Comparison of ENCODE assay signal across 12 cellular contexts in genomic region chr15:84929795-84930371, GRCh38. TPM values are rescaled to one million over a fixed set of nuclear protein-coding genes. Genes with fewer than 3 reads are reported as not detected.
DNase-seq lines count a peak whose midpoint lies in the region; ATAC-seq, FAIRE-seq and TF ChIP-seq lines count a peak whose summit lies in the region.
"Had no signal": no experiment of that assay in that cellular context is flagged by ENCODE, and none has a peak within 500 bp of the region (broad histone marks: within the 10 kb centered on the region; RNA-seq: fewer than 3 reads in every experiment).

No MANE protein-coding gene starts in this region.

- no peak for TF ChIP-seq EP300 in GM12878 (IDR thresholded peaks at IDR 0.05; ENCODE audit: borderline replicate concordance in 1 of 2, control insufficient read depth in 1 of 2, low read depth in 2 of 2, low read length in 2 of 2)

- no peak overlapping the region for H2BK20ac ChIP-seq in IMR-90 (ENCODE audit: low read depth, low read length)

- H3K4me3 ChIP-seq in BLaER1 treated with 17β-estradiol and CSF1 and Interleukin-3, amounts not matched to agents 10 nM and 100 nM: no peak overlapping the region
- H3K4me3 ChIP-seq in IMR-90 (ENCODE audit: insufficient read depth, low read depth, low read length) (no peak overlapping the region), GM12878 (no peak overlapping the region), lung (no peak overlapping the region), tibial artery (no peak overlapping the region)
- H3K4me3 ChIP-seq: right atrium auricular region had no signal

- WGBS in IMR-90 (ENCODE audit: extremely low coverage in 2 of 2, insufficient read length in 1 of 2), 2 experiments: 100% methylated on average over 2 of the region's 3 CpGs; no CpG with 5 or more reads in 1 of the 2 experiments
- WGBS in GM12878 (ENCODE audit: insufficient coverage, insufficient replicate concordance, low lambda C conversion rate, missing lambda C conversion rate): 15% methylated on average over 3 of the region's 3 CpGs
- 68 to 72% methylated on average over 3 of the region's 3 CpGs for WGBS in lung, 2 donors

- no peak overlapping the region for H2BK5ac ChIP-seq in IMR-90 (ENCODE audit: low read depth, low read length, poor library complexity, severe bottlenecking)

- no peak for FAIRE-seq in GM12878 (lab: Jason Lieb, UNC)

- H3K9ac ChIP-seq in BLaER1 treated with 17β-estradiol and CSF1 and Interleukin-3, amounts not matched to agents 10 nM and 100 nM: peak overlapping the region in 4 of 11 experiments; percentile 8 to 52 (median 30); a peak in 7 of 22 replicates
- H3K9ac ChIP-seq in IMR-90 (ENCODE audit: low read depth, low read length): no peak overlapping the region
- no peak overlapping the region for H3K9ac ChIP-seq in GM12878 (ENCODE audit: control insufficient read depth, insufficient read depth, low read length)

- H4K91ac ChIP-seq in IMR-90 (ENCODE audit: insufficient read depth, low read depth, low read length): no peak overlapping the region; the same call in 1 of the 2 replicates

- H3K79me1 ChIP-seq in IMR-90 (ENCODE audit: low read depth in 1 of 2, low read length in 2 of 2): no peaks in the 10 kb centered on the region

- peak overlapping the region in 7 of 11 experiments; percentile 0 to 69 (median 45); a peak in 9 of 22 replicates for H3K27ac ChIP-seq in BLaER1 treated with 17β-estradiol and CSF1 and Interleukin-3, amounts not matched to agents 10 nM and 100 nM
- no peak overlapping the region for H3K27ac ChIP-seq in IMR-90 (ENCODE audit: insufficient read depth, low read length)
- no peak overlapping the region for H3K27ac ChIP-seq in GM12878 (ENCODE audit: control insufficient read depth, insufficient read depth)
- H3K27ac ChIP-seq in lung (ENCODE audit: low read depth in 1 of 2, low read length in 1 of 2): no peak overlapping the region
- H3K27ac ChIP-seq in tibial artery: no peak overlapping the region
- H3K27ac ChIP-seq: right atrium auricular region had no signal

- no peak overlapping the region for H2BK120ac ChIP-seq in IMR-90 (ENCODE audit: low read depth, low read length)

- no peak overlapping the region; the same call in 1 of the 2 replicates for H3K14ac ChIP-seq in IMR-90 (replicated peaks; ENCODE audit: low read depth, low read length)

- no peak overlapping the region for H3K23ac ChIP-seq in IMR-90 (ENCODE audit: low read depth, low read length)

- CTCF ChIA-PET in IMR-90 (lab: Yijun Ruan, JAX): interaction anchor here (2.5 kb wide), 1 partner anchor 331 kb away, joined by 10 read pairs; no protein-coding TSS in a partner anchor
- CTCF ChIA-PET in GM12878 (lab: Yijun Ruan, JAX): interaction anchor here (0.9 to 4.4 kb wide), 7 partner anchors 47 to 343 kb away, joined by 3 to 26 read pairs (median 7); partner anchors contain the start of gene WDR73

- TF ChIP-seq RAD21 in IMR-90 (IDR thresholded peaks at IDR 0.05; ENCODE audit: low read length) (no peak), GM12878 (IDR thresholded peaks at IDR 0.05; ENCODE audit: insufficient read depth, low read depth, low read length) (no peak)

- no peak overlapping the region for H4K8ac ChIP-seq in IMR-90 (ENCODE audit: low read depth in 2 of 2, low read length in 2 of 2)

- no peak overlapping the region for H4K5ac ChIP-seq in IMR-90 (ENCODE audit: low read depth, low read length)

- no peaks in the 10 kb centered on the region for H3K79me2 ChIP-seq in GM12878 (ENCODE audit: control insufficient read depth, insufficient read depth, low read length)

- no peak overlapping the region for H2AK5ac ChIP-seq in IMR-90 (ENCODE audit: low read depth, low read length)

- H3K4ac ChIP-seq in IMR-90 (ENCODE audit: low read depth, low read length): no peak overlapping the region

- intact Hi-C loops in IMR-90 (cut with micrococcal nuclease) (loop anchor here (10.0 kb wide), 1 partner anchor 185 kb away; the partner anchor contains the start of gene ZNF592), GM12878 (cut with micrococcal nuclease; ENCODE audit: unreplicated experiment) (loop anchor here (5.0 kb wide), 1 partner anchor 83 kb away; no protein-coding TSS in a partner anchor), tibial artery (cut with DNase I; ENCODE audit: low total_unique reads) (loop anchor here (5.0 to 10.0 kb wide), 2 partner anchors 273 to 345 kb away; partner anchors contain the start of gene NMB)

- no peak overlapping the region for H3K18ac ChIP-seq in IMR-90 (ENCODE audit: low read depth, low read length)

- no peak overlapping the region for H3K56ac ChIP-seq in IMR-90 (ENCODE audit: extremely low read depth, insufficient read depth, low read length)

- H3K9me3 ChIP-seq in BLaER1 treated with 17β-estradiol and CSF1 and Interleukin-3, amounts not matched to agents 10 nM and 100 nM (replicated peaks in 1 of 11): no peaks in the 10 kb centered on the region
- H3K9me3 ChIP-seq in IMR-90 (ENCODE audit: control insufficient read depth, insufficient read depth, low read length): no peaks in the 10 kb centered on the region
- no peaks in the 10 kb centered on the region for H3K9me3 ChIP-seq in GM12878 (replicated peaks; ENCODE audit: control insufficient read depth, insufficient read depth, low read length)
- H3K9me3 ChIP-seq in lung (ENCODE audit: control insufficient read depth in 2 of 2, insufficient read depth in 1 of 2, low read length in 1 of 2): peaks cover 0 to 2% of the 10 kb centered on the region in 2 donors
- no peaks in the 10 kb centered on the region for H3K9me3 ChIP-seq in tibial artery
- H3K9me3 ChIP-seq: right atrium auricular region had no signal

- SMC1A ChIA-PET in GM12878 (lab: Charles Lee; ENCODE audit: uncharacterized antibody, unreplicated experiment): interaction anchor here (2.1 kb wide), 1 partner anchor 117 kb away, joined by 7 read pairs; no protein-coding TSS in a partner anchor

- no peaks in the 10 kb centered on the region for H4K20me1 ChIP-seq in BLaER1 treated with 17β-estradiol and CSF1 and Interleukin-3, amounts not matched to agents 10 nM and 100 nM
- no peaks in the 10 kb centered on the region for H4K20me1 ChIP-seq in IMR-90 (ENCODE audit: insufficient read depth, low read length)
- H4K20me1 ChIP-seq in GM12878 (ENCODE audit: control insufficient read depth, insufficient read depth): no peaks in the 10 kb centered on the region

- no peaks in the 10 kb centered on the region for H3K36me3 ChIP-seq in BLaER1 treated with 17β-estradiol and CSF1 and Interleukin-3, amounts not matched to agents 10 nM and 100 nM
- H3K36me3 ChIP-seq in IMR-90 (ENCODE audit: control insufficient read depth, insufficient read depth, low read length) (no peaks in the 10 kb centered on the region), GM12878 (ENCODE audit: control insufficient read depth in 2 of 2, insufficient read depth in 2 of 2, low read length in 1 of 2) (no peaks in the 10 kb centered on the region), lung (ENCODE audit: control insufficient read depth in 2 of 2, insufficient read depth in 2 of 2, low read length in 2 of 2) (no peaks in the 10 kb centered on the region), tibial artery (no peaks in the 10 kb centered on the region)
- H3K36me3 ChIP-seq: right atrium auricular region had no signal

- no peak overlapping the region for H2AFZ ChIP-seq in IMR-90 (replicated peaks; ENCODE audit: low read length, poor library complexity)
- no peak overlapping the region for H2AFZ ChIP-seq in GM12878 (ENCODE audit: control insufficient read depth, low read depth, low read length)

- H2AK9ac ChIP-seq in IMR-90 (replicated peaks; ENCODE audit: low read depth, low read length, poor library complexity): no peak overlapping the region

- in situ Hi-C loops in IMR-90 (cut with MboI; ENCODE audit: low sequenced_read_pairs): loop anchor here (5.0 kb wide), 1 partner anchor 343 kb away; no protein-coding TSS in a partner anchor
- in situ Hi-C loops in GM12878 (cut with MboI): loop anchor here (5.0 kb wide), 1 partner anchor 338 kb away; no protein-coding TSS in a partner anchor

- peaks cover 21 to 37% (median 30%) of the 10 kb centered on the region in 10 experiments for H3K4me1 ChIP-seq in BLaER1 treated with 17β-estradiol and CSF1 and Interleukin-3, amounts not matched to agents 10 nM and 100 nM
- H3K4me1 ChIP-seq in IMR-90 (ENCODE audit: control insufficient read depth, insufficient read depth, low read length) (peaks cover 2% of the 10 kb centered on the region), GM12878 (ENCODE audit: control insufficient read depth, insufficient read depth, low read length) (no peaks in the 10 kb centered on the region), lung (ENCODE audit: control insufficient read depth in 2 of 2, insufficient read depth in 2 of 2, low read length in 2 of 2) (peaks cover 0 to 1% of the 10 kb centered on the region in 2 donors), tibial artery (peaks cover 0 to 19% (median 11%) of the 10 kb centered on the region in 4 donors)

- H3K4me2 ChIP-seq in BLaER1 treated with 17β-estradiol and CSF1 and Interleukin-3, amounts not matched to agents 10 nM and 100 nM: peak overlapping the region; percentile 10 to 78 (median 68)
- H3K4me2 ChIP-seq in IMR-90 (ENCODE audit: low read depth, low read length) (no peak overlapping the region), GM12878 (ENCODE audit: control insufficient read depth, insufficient read depth) (no peak overlapping the region)

- BruUV-seq in IMR-90 (replicated peaks; lab: Mats Ljungman, UMichigan) (no TSS peak), GM12878 (replicated peaks; lab: Mats Ljungman, UMichigan) (no TSS peak)

- DNase-seq in IMR-90: peak; percentile 72
- no peak for DNase-seq in GM12878 (ENCODE audit: low read depth, low spot score)
- DNase-seq in lung (ENCODE audit: low spot score): no peak
- DNase-seq in tibial artery: no peak
- no peak for DNase-seq in GM10266 (ENCODE audit: extremely low spot score)
- DNase-seq: activated gamma-delta T cell treated with Interleukin-2 at 50 U/mL for 16 hours had no signal

- no peak for TF ChIP-seq CTCF in IMR-90 (conservative IDR thresholded peaks at IDR 0.05; ENCODE audit: low read depth, low read length)
- TF ChIP-seq CTCF in GM12878 (IDR thresholded peaks at IDR 0.05 in 2 of 3, conservative IDR thresholded peaks at IDR 0.05 in 1 of 3; ENCODE audit: control insufficient read depth in 2 of 3, extremely low read depth in 1 of 3, insufficient read depth in 1 of 3, low read depth in 3 of 3, low read length in 3 of 3): no peak
- no peak for TF ChIP-seq CTCF in lung (IDR thresholded peaks at IDR 0.05; ENCODE audit: control extremely low read depth, extremely low read depth)
- TF ChIP-seq CTCF in tibial artery (IDR thresholded peaks at IDR 0.05): no peak
- TF ChIP-seq CTCF in GM10266 (IDR thresholded peaks at IDR 0.05; ENCODE audit: control insufficient read depth, insufficient read depth, low read depth, missing control alignments): no peak

- TF ChIP-seq POLR2A in IMR-90 (IDR thresholded peaks at IDR 0.05; ENCODE audit: low read depth, low read length): no peak
- TF ChIP-seq POLR2A in GM12878 (IDR thresholded peaks at IDR 0.05; ENCODE audit: low read depth, low read length): no peak

- ATAC-seq in IMR-90 (ENCODE audit: low read depth) (no peak), GM12878 (no peak), lung (ENCODE audit: insufficient read depth, low FRiP score) (peak; percentile 21), HG03354 (IDR thresholded peaks at IDR 0.05; ENCODE audit: poor library complexity, severe bottlenecking, unreplicated experiment) (no peak), HG03432 (IDR thresholded peaks at IDR 0.05; ENCODE audit: unreplicated experiment) (no peak)

- POLR2A ChIA-PET in IMR-90 (lab: Charles Lee; ENCODE audit: unreplicated experiment): no interaction called here
- POLR2A ChIA-PET in GM12878 (lab: Charles Lee): no interaction called here

- dilution Hi-C loops in IMR-90 (cut with HindIII; ENCODE audit: low sequenced_read_pairs, unreplicated experiment): no loop called here

- peaks cover 4% of the 10 kb centered on the region; the same call in 1 of the 2 replicates for H3K9me1 ChIP-seq in IMR-90 (ENCODE audit: insufficient read depth, low read length)

- no peaks in the 10 kb centered on the region for H3K27me3 ChIP-seq in BLaER1 treated with 17β-estradiol and CSF1 and Interleukin-3, amounts not matched to agents 10 nM and 100 nM
- H3K27me3 ChIP-seq in IMR-90 (ENCODE audit: control insufficient read depth, insufficient read depth, low read length) (no peaks in the 10 kb centered on the region), GM12878 (replicated peaks in 1 of 2; ENCODE audit: control insufficient read depth in 2 of 2, insufficient read depth in 2 of 2, low read length in 1 of 2) (no peaks in the 10 kb centered on the region), lung (ENCODE audit: control insufficient read depth, insufficient read depth) (no peaks in the 10 kb centered on the region), tibial artery (no peaks in the 10 kb centered on the region)
- H3K27me3 ChIP-seq: right atrium auricular region had no signal

- H2BK15ac ChIP-seq in IMR-90 (ENCODE audit: low read depth, low read length): no peak overlapping the region

- RAD21 ChIA-PET in GM12878 (lab: Charles Lee; ENCODE audit: unreplicated experiment): interaction anchor here (0.6 kb wide), 1 partner anchor 100 kb away, joined by 3 read pairs; no protein-coding TSS in a partner anchor

RNA-seq across cellular contexts. Expression of gene SLC28A1, which starts 45.4 kb away (rescaled TPM):
- not detected in 2 replicates for total RNA-seq in IMR-90 (2012; rRNA removed)
- polyA plus RNA-seq in IMR-90 (2012; rRNA removed): not detected in 2 replicates
- polyA plus RNA-seq in IMR-90 (2012; cell fraction: cytosol; rRNA removed): 0.01 TPM in 1 of 2 replicates, not detected in the other
- polyA plus RNA-seq in IMR-90 (2012; cell fraction: nucleus; rRNA removed; ENCODE audit: low replicate concordance): not detected in 2 replicates
- not detected in 2 replicates for total RNA-seq in GM12878 (2013; cell fraction: nucleolus; rRNA removed)
- not detected in 2 replicates for total RNA-seq in GM12878 (2014; rRNA removed)
- total RNA-seq in GM12878 (2014; rRNA removed; fragmentation: Illumina TruSeq; extraction: Trizol): not detected in 2 replicates
- not detected in 2 replicates for total RNA-seq in GM12878 (2021)
- polyA plus RNA-seq in GM12878 (2011; ENCODE audit: low read depth): not detected
- not detected in 2 replicates for polyA plus RNA-seq in GM12878 (2011; rRNA removed)
- polyA plus RNA-seq in GM12878 (2011; cell fraction: cytosol; rRNA removed): 0.03 and 0.10 TPM in 2 replicates
- polyA plus RNA-seq in GM12878 (2011; cell fraction: nucleus; rRNA removed): not detected in 2 replicates
- not detected in 2 replicates for polyA plus RNA-seq in GM12878 (2012)
- not detected in 2 replicates for polyA plus RNA-seq in GM12878 (2014; fragmentation: Illumina TruSeq; extraction: Trizol)
- polyA plus RNA-seq in GM12878 (2014; fragmentation: Nextera tagmentation; extraction: Ambion mirVana): not detected
- polyA plus RNA-seq in GM12878 (2014; rRNA removed): not detected in 2 replicates
- not detected for polyA plus RNA-seq in GM12878 (2016; fragmentation: Nextera tagmentation; extraction: Ambion mirVana)
- polyA minus RNA-seq in GM12878 (2011; rRNA and poly(A)+ RNA removed): not detected in 2 replicates
- not detected in 2 replicates for polyA minus RNA-seq in GM12878 (2011; cell fraction: cytosol; rRNA and poly(A)+ RNA removed)
- not detected in 2 replicates for polyA minus RNA-seq in GM12878 (2011; cell fraction: nucleus; rRNA and poly(A)+ RNA removed)
- total RNA-seq in lung: under 1 TPM in 1 of 2 donors, not detected in 1; 0.06 TPM
- polyA plus RNA-seq in lung: not detected
- total RNA-seq: glomerular endothelial cell, SK-MEL-5 had no signal

RNA-seq across cellular contexts. Expression of gene PDE8A, which starts 51.8 kb away (rescaled TPM):
- total RNA-seq in IMR-90 (2012; rRNA removed) (32.4 and 40.3 TPM in 2 replicates), GM12878 (2014; rRNA removed) (26.2 and 37.3 TPM in 2 replicates), GM12878 (2014; rRNA removed; fragmentation: Illumina TruSeq; extraction: Trizol) (28.3 and 29.1 TPM in 2 replicates), GM12878 (2021) (26.8 and 28.4 TPM in 2 replicates), lung (10 to 100 TPM; 39.0 to 87.7 TPM)
- polyA plus RNA-seq in IMR-90 (2012; rRNA removed) (27.9 and 35.9 TPM in 2 replicates), GM12878 (2011; rRNA removed) (69.2 and 83.5 TPM in 2 replicates), GM12878 (2014; fragmentation: Illumina TruSeq; extraction: Trizol) (33.9 and 51.0 TPM in 2 replicates), GM12878 (2014; fragmentation: Nextera tagmentation; extraction: Ambion mirVana) (1 to 10 TPM; 6.7 to 9.9 TPM), GM12878 (2014; rRNA removed) (31.1 and 39.9 TPM in 2 replicates), GM12878 (2016; fragmentation: Nextera tagmentation; extraction: Ambion mirVana) (10 to 100 TPM; 12.0 to 14.8 TPM), lung (10 to 100 TPM; 13.7 to 28.0 TPM)
- 6.7 and 13.5 TPM in 2 replicates for polyA plus RNA-seq in IMR-90 (2012; cell fraction: cytosol; rRNA removed)
- polyA plus RNA-seq in IMR-90 (2012; cell fraction: nucleus; rRNA removed; ENCODE audit: low replicate concordance): 26.0 and 126 TPM in 2 replicates
- total RNA-seq in GM12878 (2013; cell fraction: nucleolus; rRNA removed): 284 and 339 TPM in 2 replicates
- polyA plus RNA-seq in GM12878 (2011; ENCODE audit: low read depth): 21.8 TPM
- polyA plus RNA-seq in GM12878 (2011; cell fraction: cytosol; rRNA removed): 30.3 and 31.9 TPM in 2 replicates
- 137 and 139 TPM in 2 replicates for polyA plus RNA-seq in GM12878 (2011; cell fraction: nucleus; rRNA removed)
- 21.2 and 25.2 TPM in 2 replicates for polyA plus RNA-seq in GM12878 (2012)
- polyA minus RNA-seq in GM12878 (2011; rRNA and poly(A)+ RNA removed): 55.1 and 82.7 TPM in 2 replicates
- polyA minus RNA-seq in GM12878 (2011; cell fraction: cytosol; rRNA and poly(A)+ RNA removed): 17.4 and 24.4 TPM in 2 replicates
- polyA minus RNA-seq in GM12878 (2011; cell fraction: nucleus; rRNA and poly(A)+ RNA removed): 46.2 and 60.8 TPM in 2 replicates

Comparison
In these comparisons a context has a peak if more than half of its experiments do, and no peak if none do; other contexts are left out.
1. H3K27ac ChIP-seq: peak in BLaER1 treated with 17β-estradiol and CSF1 and Interleukin-3, amounts not matched to agents 10 nM and 100 nM (7 of 11); none in IMR-90 (single experiment), GM12878 (single experiment), lung (0 of 2) and tibial artery (0 of 2).
2. H3K4me2 ChIP-seq: peak in BLaER1 treated with 17β-estradiol and CSF1 and Interleukin-3, amounts not matched to agents 10 nM and 100 nM (11 of 11); none in IMR-90 (single experiment) and GM12878 (single experiment).